In genomic region chr18:46281185-46282176, GRCh38 we compare ENCODE assay signal across 8 cellular contexts.
DNase-seq lines count a peak whose midpoint lies in the region; ATAC-seq and TF ChIP-seq lines count a peak whose summit lies in the region.

No MANE protein-coding gene starts in this region.

- CTCF ChIA-PET in Caco-2 (lab: Charles Lee), result interaction anchor here (0.6 to 1.8 kb wide), 4 partner anchors 45 to 377 kb away, joined by 3 to 31 read pairs (median 4); no protein-coding TSS in a partner anchor
- CTCF ChIA-PET in OCI-LY7 (lab: Charles Lee; ENCODE audit: unreplicated experiment), result interaction anchor here (0.6 kb wide), 1 partner anchor 199 kb away, joined by 3 read pairs; no protein-coding TSS in a partner anchor

- H3K4me1 ChIP-seq in Caco-2, result no peaks in the 10 kb centered on the region
- no peaks in the 10 kb centered on the region for H3K4me1 ChIP-seq in OCI-LY7 (ENCODE audit: insufficient read depth, low read length, poor library complexity, severe bottlenecking)
- peaks cover 0 to 7% (median 0%) of the 10 kb centered on the region in 3 donors for H3K4me1 ChIP-seq in esophagus squamous epithelium

- H3K4me3 ChIP-seq in Caco-2 (ENCODE audit: low read depth, low read length) (no peak overlapping the region), OCI-LY7 (ENCODE audit: low read depth, low read length, poor library complexity, severe bottlenecking) (no peak overlapping the region), esophagus squamous epithelium (no peak overlapping the region)

- H3K4me1 Mint-ChIP-seq in Caco-2 (ENCODE audit: low read depth, unreplicated experiment) (no peaks in the 10 kb centered on the region), nephron (peaks cover 14% of the 10 kb centered on the region)

- WGBS in esophagus squamous epithelium, 2 donors, result 36 to 48% methylated on average over 10 to 12 of the region's 15 CpGs

- H3K36me3 ChIP-seq in Caco-2 (ENCODE audit: control insufficient read depth, insufficient read depth, low read length) (no peaks in the 10 kb centered on the region), OCI-LY7 (ENCODE audit: insufficient read depth, low read length) (no peaks in the 10 kb centered on the region), esophagus squamous epithelium (no peaks in the 10 kb centered on the region)

- H2AFZ ChIP-seq in OCI-LY7 (ENCODE audit: low read length), result no peak overlapping the region

- peak; percentile 67 for ATAC-seq in GM19467 (IDR thresholded peaks at IDR 0.05; ENCODE audit: unreplicated experiment)

- TF ChIP-seq CTCF in Caco-2 (IDR thresholded peaks at IDR 0.05; ENCODE audit: insufficient read depth in 1 of 2, low read depth in 1 of 2, low read length in 1 of 2, severe bottlenecking in 1 of 2, unreplicated experiment in 1 of 2) (peak; percentile 65 to 74), OCI-LY7 (conservative IDR thresholded peaks at IDR 0.05; ENCODE audit: low read length) (peak; percentile 77), esophagus squamous epithelium (IDR thresholded peaks at IDR 0.05) (peak in 5 of 6 experiments; percentile 87 to 93 (median 91)), nephron (IDR thresholded peaks at IDR 0.05; ENCODE audit: unreplicated experiment in 3 of 3) (peak; percentile 90 to 95 (median 95))

- no peaks in the 10 kb centered on the region for H3K27me3 Mint-ChIP-seq in Caco-2 (ENCODE audit: insufficient read depth, unreplicated experiment)
- H3K27me3 Mint-ChIP-seq in nephron (ENCODE audit: low read depth), result peaks cover 4% of the 10 kb centered on the region

- H4K20me1 ChIP-seq in OCI-LY7 (ENCODE audit: insufficient read depth, low read length), result no peaks in the 10 kb centered on the region

- POLR2A ChIA-PET in Caco-2 (lab: Charles Lee), result no interaction called here
- POLR2A ChIA-PET in OCI-LY7 (lab: Charles Lee), result interaction anchor here (0.6 kb wide), 2 partner anchors 129 to 162 kb away, joined by 3 read pairs; no protein-coding TSS in a partner anchor

- H3K27me3 ChIP-seq in Caco-2 (replicated peaks; ENCODE audit: control insufficient read depth, insufficient read depth, low read length) (no peaks in the 10 kb centered on the region), esophagus squamous epithelium (no peaks in the 10 kb centered on the region)

- BruUV-seq in Caco-2 (replicated peaks; lab: Mats Ljungman, UMichigan) (no TSS peak), OCI-LY7 (replicated peaks; lab: Mats Ljungman, UMichigan) (no TSS peak)

- H3K4me2 ChIP-seq in OCI-LY7 (ENCODE audit: low read length), result no peak overlapping the region

- no peak for TF ChIP-seq POLR2A in esophagus squamous epithelium (IDR thresholded peaks at IDR 0.05)

- H3K27ac ChIP-seq in OCI-LY7 (ENCODE audit: low read depth, low read length, poor library complexity, severe bottlenecking) (no peak overlapping the region), esophagus squamous epithelium (no peak overlapping the region)

- intact Hi-C loops in Caco-2 (cut with micrococcal nuclease; ENCODE audit: unreplicated experiment) (loop anchor here (1.0 to 2.0 kb wide), 2 partner anchors 200 to 377 kb away; no protein-coding TSS in a partner anchor), OCI-LY7 (cut with micrococcal nuclease; ENCODE audit: unreplicated experiment) (loop anchor here (1.0 to 10.0 kb wide), 4 partner anchors 83 to 378 kb away; no protein-coding TSS in a partner anchor), esophagus squamous epithelium (cut with DNase I) (loop anchor here (5.0 to 10.0 kb wide), 2 partner anchors 203 to 376 kb away; partner anchors contain the start of gene LOXHD1)

- no peaks in the 10 kb centered on the region for H3K9me2 ChIP-seq in OCI-LY7 (ENCODE audit: insufficient read depth, low read length)

- H3K4me3 Mint-ChIP-seq in Caco-2 (ENCODE audit: unreplicated experiment) (no peak overlapping the region), nephron (no peak overlapping the region)

- H3K9me3 ChIP-seq in Caco-2, result no peaks in the 10 kb centered on the region
- no peaks in the 10 kb centered on the region for H3K9me3 ChIP-seq in OCI-LY7 (ENCODE audit: low read length)
- no peaks in the 10 kb centered on the region for H3K9me3 ChIP-seq in esophagus squamous epithelium

- H3K27ac Mint-ChIP-seq in Caco-2 (ENCODE audit: unreplicated experiment), result no peak overlapping the region
- H3K27ac Mint-ChIP-seq in nephron, result no peak overlapping the region

- H3K9me3 Mint-ChIP-seq in Caco-2 (ENCODE audit: unreplicated experiment) (no peaks in the 10 kb centered on the region), nephron (no peaks in the 10 kb centered on the region)

- DNase-seq in Caco-2 (peak; percentile 43 to 56), HT1080 (ENCODE audit: low read depth) (peak; percentile 66), OCI-LY7 (ENCODE audit: low spot score) (peak; percentile 56), activated T-cell treated with anti-CD3 and anti-CD28 coated beads for 48 hours (ENCODE audit: low read depth) (peak; percentile 51), esophagus squamous epithelium (lab: John Stamatoyannopoulos, UW) (no peak), stromal cell of bone marrow (ENCODE audit: low read depth) (peak; percentile 63)

- H3K36me3 Mint-ChIP-seq in Caco-2 (ENCODE audit: insufficient read depth, unreplicated experiment) (no peaks in the 10 kb centered on the region), nephron (ENCODE audit: low read depth) (no peaks in the 10 kb centered on the region)

- H3K79me2 ChIP-seq in OCI-LY7 (ENCODE audit: insufficient read depth, low read depth, low read length), result no peaks in the 10 kb centered on the region
